ENCODE assay signal across 17 cellular contexts in the genomic region with DNA sequence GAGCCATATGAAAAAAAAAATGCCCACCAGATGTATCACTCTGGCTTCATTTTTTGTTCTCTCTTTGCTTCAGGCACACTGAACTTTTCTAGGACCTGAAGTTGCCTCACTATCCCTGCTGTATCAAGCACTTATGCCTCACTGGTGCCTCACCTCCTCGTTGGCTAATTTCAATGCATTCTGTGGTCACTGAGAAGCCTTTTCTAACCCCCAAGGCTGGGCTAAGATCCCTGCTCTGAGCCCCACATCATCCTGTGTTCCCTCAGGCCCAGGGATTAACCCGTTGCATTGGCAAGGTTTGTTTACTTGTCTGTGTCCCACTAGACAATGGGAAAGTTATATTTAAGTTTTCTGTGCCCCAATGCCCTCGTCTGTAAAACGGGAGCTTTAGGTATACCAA.
"Had no signal": no experiment of that assay in that cellular context is flagged by ENCODE, and none has a peak within 500 bp of the region (broad histone marks: within the 10 kb centered on the region; RNA-seq: fewer than 3 reads in every experiment).

No MANE protein-coding gene starts in this region.

- H3K27me3 Mint-ChIP-seq: activated CD4-positive, alpha-beta memory T cell treated with anti-CD3 and anti-CD28 coated beads for 36 hours had no signal

- H3K36me3 ChIP-seq: colonic mucosa, gastroesophageal sphincter, prostate gland, upper lobe of left lung had no signal

- H3K9me3 ChIP-seq: colonic mucosa, gastroesophageal sphincter, prostate gland, upper lobe of left lung had no signal

- H3K4me1 ChIP-seq: colonic mucosa, prostate gland had no signal

- H3K36me3 Mint-ChIP-seq: activated CD4-positive, alpha-beta memory T cell treated with anti-CD3 and anti-CD28 coated beads for 36 hours; activated naive CD8-positive, alpha-beta T cell treated with anti-CD3 and anti-CD28 coated beads for 36 hours; mesothelial cell of epicardium; naive thymus-derived CD4-positive, alpha-beta T cell; stimulated activated naive B cell treated with anti-CD40 and anti-IgM and Interleukin-4, amounts not matched to agents 10 μg/mL and 1 μg/mL and 100 μg/mL, for 72 hours had no signal

- H3K4me1 Mint-ChIP-seq: activated naive CD8-positive, alpha-beta T cell treated with anti-CD3 and anti-CD28 coated beads for 36 hours had no signal

- H3K9me3 Mint-ChIP-seq: activated CD4-positive, alpha-beta memory T cell treated with anti-CD3 and anti-CD28 coated beads for 36 hours; activated naive CD8-positive, alpha-beta T cell treated with anti-CD3 and anti-CD28 coated beads for 36 hours; activated T-cell treated with anti-CD3 and anti-CD28 coated beads, Interleukin-2, amount 50 U/mL, for 72 hours; mesothelial cell of epicardium; naive thymus-derived CD4-positive, alpha-beta T cell; stimulated activated naive B cell treated with anti-CD40 and anti-IgM and Interleukin-4, amounts not matched to agents 10 μg/mL and 1 μg/mL and 100 μg/mL, for 72 hours had no signal

- H3K27ac Mint-ChIP-seq: activated CD4-positive, alpha-beta memory T cell treated with anti-CD3 and anti-CD28 coated beads for 36 hours; activated naive CD8-positive, alpha-beta T cell treated with anti-CD3 and anti-CD28 coated beads for 36 hours; activated T-cell treated with anti-CD3 and anti-CD28 coated beads, Interleukin-2, amount 50 U/mL, for 72 hours; mesothelial cell of epicardium; stimulated activated naive B cell treated with anti-CD40 and anti-IgM and Interleukin-4, amounts not matched to agents 10 μg/mL and 1 μg/mL and 100 μg/mL, for 72 hours had no signal

- H3K27me3 ChIP-seq: colonic mucosa, gastroesophageal sphincter, upper lobe of left lung had no signal

- H3K4me3 Mint-ChIP-seq: activated CD4-positive, alpha-beta memory T cell treated with anti-CD3 and anti-CD28 coated beads for 36 hours; activated naive CD8-positive, alpha-beta T cell treated with anti-CD3 and anti-CD28 coated beads for 36 hours; activated T-cell treated with anti-CD3 and anti-CD28 coated beads, Interleukin-2, amount 50 U/mL, for 72 hours; mesothelial cell of epicardium; naive thymus-derived CD4-positive, alpha-beta T cell; stimulated activated naive B cell treated with anti-CD40 and anti-IgM and Interleukin-4, amounts not matched to agents 10 μg/mL and 1 μg/mL and 100 μg/mL, for 72 hours had no signal

- H3K4me3 ChIP-seq: colonic mucosa, gastroesophageal sphincter, prostate gland, upper lobe of left lung had no signal

- DNase-seq: activated CD4-positive, alpha-beta memory T cell treated with anti-CD3 and anti-CD28 coated beads for 36 hours; activated CD4-positive, alpha-beta T cell treated with anti-CD3 and anti-CD28 coated beads for 1 hour; activated gamma-delta T cell treated with Interleukin-2 at 50 U/mL for 16 hours; activated naive CD8-positive, alpha-beta T cell treated with anti-CD3 and anti-CD28 coated beads for 36 hours; activated T-cell treated with anti-CD3 and anti-CD28 coated beads, Interleukin-2, amount 50 U/mL, for 72 hours; anterior cingulate cortex; colonic mucosa; effector CD4-positive, alpha-beta T cell; kidney; naive thymus-derived CD4-positive, alpha-beta T cell; stimulated activated CD4-positive, alpha-beta T cell treated with anti-CD3 and anti-CD28 coated beads, Interleukin-2, amount 100 ng/mL, for 24 hours; stimulated activated naive B cell treated with anti-CD40 and anti-IgM and Interleukin-4, amounts not matched to agents 10 μg/mL and 1 μg/mL and 100 μg/mL, for 72 hours; substantia nigra had no signal

- ATAC-seq: activated T-cell treated with anti-CD3 and anti-CD28 coated beads, Interleukin-2, amount 50 U/mL, for 72 hours; gastroesophageal sphincter; naive thymus-derived CD4-positive, alpha-beta T cell; stimulated activated naive B cell treated with anti-CD40 and anti-IgM and Interleukin-4, amounts not matched to agents 10 μg/mL and 1 μg/mL and 100 μg/mL, for 72 hours had no signal

- H3K27ac ChIP-seq: colonic mucosa, prostate gland had no signal
